1 cellular context compared by ENCODE assay signal in genomic region chr11:5611627-5612026, GRCh38.
TF ChIP-seq lines count a peak whose summit lies in the region.

No MANE protein-coding gene starts in this region.

TF ChIP-seq in K562, 482 proteins besides CTCF, POLR2A, EP300 and RAD21:
- TF ChIP-seq ZNF436 (CRISPR knock-in tag; IDR thresholded peaks at IDR 0.05), result no peak
- TF ChIP-seq SMC3 (conservative IDR thresholded peaks at IDR 0.05; ENCODE audit: insufficient read depth, low read depth, low read length), result no peak
